In the genomic region with DNA sequence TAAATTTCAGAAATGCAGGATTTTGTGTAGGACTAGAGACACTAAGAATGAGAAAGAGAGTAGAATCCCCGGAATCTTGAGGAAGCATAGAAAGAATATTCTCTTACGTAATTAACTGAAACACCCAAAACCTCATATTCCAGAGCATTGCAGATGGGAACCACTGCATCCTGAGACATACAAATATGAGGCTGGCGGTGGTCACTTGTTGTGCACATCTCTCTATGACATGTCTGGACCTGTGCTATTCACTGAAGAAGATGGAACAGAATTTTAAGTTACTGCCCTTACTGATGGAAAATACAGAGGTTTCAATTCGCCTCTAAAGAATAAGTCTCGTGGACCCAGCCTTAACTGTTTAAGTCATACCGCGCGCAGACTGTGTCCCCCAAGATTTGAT, we compare ENCODE assay signal across 9 cellular contexts. TPM values are rescaled to one million over a fixed set of nuclear protein-coding genes. Genes with fewer than 3 reads are reported as not detected.
DNase-seq lines count a peak whose midpoint lies in the region; ATAC-seq and TF ChIP-seq lines count a peak whose summit lies in the region.
"Had no signal": no experiment of that assay in that cellular context is flagged by ENCODE, and none has a peak within 500 bp of the region (broad histone marks: within the 10 kb centered on the region; RNA-seq: fewer than 3 reads in every experiment).

No MANE protein-coding gene starts in this region.

- no peak for TF ChIP-seq CTCF in BJ (IDR thresholded peaks at IDR 0.05; ENCODE audit: insufficient read depth, low read depth, low read length)
- no peak for TF ChIP-seq CTCF in breast epithelium (IDR thresholded peaks at IDR 0.05)

- intact Hi-C loops in breast epithelium (cut with DNase I; ENCODE audit: low total_unique reads), result no loop called here
- intact Hi-C loops in naive thymus-derived CD4-positive, alpha-beta T cell (cut with micrococcal nuclease), result loop anchor here (5.0 to 10.0 kb wide), 5 partner anchors 106 to 1608 kb away; a partner anchor contains a TSS

- H3K27ac ChIP-seq in breast epithelium, result peak overlapping the region; percentile 87 to 91
- H3K27ac ChIP-seq in naive thymus-derived CD4-positive, alpha-beta T cell (ENCODE audit: low read depth, low read length), result peak overlapping the region; percentile 77

- POLR2A ChIA-PET in BJ (lab: Charles Lee), result no interaction called here
- POLR2A ChIA-PET in naive thymus-derived CD4-positive, alpha-beta T cell (lab: Charles Lee), result interaction anchor here (0.5 to 2.4 kb wide), 7 partner anchors 18 to 1539 kb away, joined by 3 to 18 read pairs (median 4); no protein-coding TSS in a partner anchor

- ATAC-seq in naive thymus-derived CD4-positive, alpha-beta T cell, result no peak
- no peak for ATAC-seq in GM18909 (IDR thresholded peaks at IDR 0.05; ENCODE audit: poor library complexity, unreplicated experiment)

- H3K27ac Mint-ChIP-seq in IgD-negative memory B cell, result peak overlapping the region; percentile 76 to 96 (median 76)
- H3K27ac Mint-ChIP-seq in naive thymus-derived CD4-positive, alpha-beta T cell, result peak overlapping the region; percentile 87 to 96 (median 89)

- peak overlapping the region; percentile 92 to 97 (median 93) for H3K4me3 Mint-ChIP-seq in IgD-negative memory B cell
- H3K4me3 Mint-ChIP-seq in naive thymus-derived CD4-positive, alpha-beta T cell, result peak overlapping the region; percentile 85 to 99 (median 94)

- TF ChIP-seq POLR2A in breast epithelium (IDR thresholded peaks at IDR 0.05), result no peak

- H3K4me1 Mint-ChIP-seq in IgD-negative memory B cell, result peaks cover 11 to 20% (median 16%) of the 10 kb centered on the region in 3 donors
- peaks cover 20 to 37% (median 31%) of the 10 kb centered on the region in 7 donors for H3K4me1 Mint-ChIP-seq in naive thymus-derived CD4-positive, alpha-beta T cell

- peaks cover 6% of the 10 kb centered on the region for H3K36me3 Mint-ChIP-seq in IgD-negative memory B cell
- peaks cover 0 to 12% (median 4%) of the 10 kb centered on the region in 5 donors for H3K36me3 Mint-ChIP-seq in naive thymus-derived CD4-positive, alpha-beta T cell

- no peaks in the 10 kb centered on the region for H3K36me3 ChIP-seq in BJ (ENCODE audit: control insufficient read depth, insufficient read depth, low read length)
- H3K36me3 ChIP-seq in breast epithelium, result no peaks in the 10 kb centered on the region
- H3K36me3 ChIP-seq in naive thymus-derived CD4-positive, alpha-beta T cell (ENCODE audit: control insufficient read depth in 2 of 3, insufficient read depth in 3 of 3, low read length in 3 of 3), result peaks cover 0 to 3% (median 0%) of the 10 kb centered on the region in 3 experiments

- H3K4me3 ChIP-seq in BJ (ENCODE audit: low read depth, low read length) (peak overlapping the region; percentile 60), breast epithelium (peak overlapping the region; percentile 54 to 79 (median 71))
- H3K4me3 ChIP-seq in naive thymus-derived CD4-positive, alpha-beta T cell (ENCODE audit: low read length), result peak overlapping the region; percentile 75

- no peaks in the 10 kb centered on the region for H3K9me3 Mint-ChIP-seq in IgD-negative memory B cell
- H3K9me3 Mint-ChIP-seq in naive thymus-derived CD4-positive, alpha-beta T cell, result peaks cover 0 to 3% (median 0%) of the 10 kb centered on the region in 11 donors

- no peaks in the 10 kb centered on the region for H3K4me1 ChIP-seq in breast epithelium
- H3K4me1 ChIP-seq in naive thymus-derived CD4-positive, alpha-beta T cell (ENCODE audit: control insufficient read depth in 2 of 2, insufficient read depth in 2 of 2, low read length in 2 of 2), result peaks cover 12 to 17% of the 10 kb centered on the region in 2 donors

- H3K27me3 ChIP-seq in BJ (ENCODE audit: control insufficient read depth, insufficient read depth, low read length), result no peaks in the 10 kb centered on the region
- H3K27me3 ChIP-seq in breast epithelium, result no peaks in the 10 kb centered on the region
- no peaks in the 10 kb centered on the region for H3K27me3 ChIP-seq in naive thymus-derived CD4-positive, alpha-beta T cell (ENCODE audit: control insufficient read depth in 2 of 2, insufficient read depth in 2 of 2, low read length in 2 of 2)

- DNase-seq in BJ (ENCODE audit: low read depth), result no peak
- no peak for DNase-seq in breast epithelium (ENCODE audit: low spot score in 2 of 2)
- no peak for DNase-seq in naive thymus-derived CD4-positive, alpha-beta T cell
- DNase-seq in effector CD8-positive, alpha-beta T cell (lab: John Stamatoyannopoulos, UW), result no peak
- DNase-seq in NCI-H524 treated with DMSO at 0.1 percent for 48 hours (lab: John Stamatoyannopoulos, UW), result no peak
- DNase-seq in OCI-M2 (lab: John Stamatoyannopoulos, UW; ENCODE audit: unreplicated experiment), result no peak
- DNase-seq: activated CD8-positive, alpha-beta memory T cell treated with anti-CD3 and anti-CD28 coated beads, Interleukin-2, amount 50 U/mL, for 4 hours had no signal

- no peaks in the 10 kb centered on the region for H3K27me3 Mint-ChIP-seq in IgD-negative memory B cell
- no peaks in the 10 kb centered on the region for H3K27me3 Mint-ChIP-seq in naive thymus-derived CD4-positive, alpha-beta T cell

- CTCF ChIA-PET in BJ (lab: Yijun Ruan, JAX), result interaction anchor here (1.3 to 2.8 kb wide), 2 partner anchors 115 to 173 kb away, joined by 3 to 16 read pairs; no protein-coding TSS in a partner anchor
- CTCF ChIA-PET in naive thymus-derived CD4-positive, alpha-beta T cell (lab: Charles Lee), result interaction anchor here (0.7 kb wide), 1 partner anchor 18 kb away, joined by 3 read pairs; no protein-coding TSS in a partner anchor

- no peaks in the 10 kb centered on the region for H3K9me3 ChIP-seq in breast epithelium
- H3K9me3 ChIP-seq in naive thymus-derived CD4-positive, alpha-beta T cell (ENCODE audit: control insufficient read depth in 2 of 3, low read length in 3 of 3), result no peaks in the 10 kb centered on the region

RNA-seq across cellular contexts. Expression of a gene that starts 0.8 kb away (rescaled TPM):
- 15.0 and 30.6 TPM in 2 replicates for polyA plus RNA-seq in BJ (2011; rRNA removed)
- 4.9 and 7.7 TPM in 2 replicates for polyA minus RNA-seq in BJ (2011; rRNA and poly(A)+ RNA removed)
- 36.1 TPM for polyA plus RNA-seq in IgD-negative memory B cell
- 10 to 100 TPM; 26.2 to 27.7 (median 27.5) TPM for total RNA-seq in breast epithelium
- 10 to 100 TPM; 11.4 to 52.6 (median 27.8) TPM for total RNA-seq in naive thymus-derived CD4-positive, alpha-beta T cell
- 10 to 100 TPM; 46.5 to 57.9 TPM for polyA plus RNA-seq in naive thymus-derived CD4-positive, alpha-beta T cell

RNA-seq across cellular contexts. Expression of a gene that starts 1.4 kb away (rescaled TPM):
- polyA plus RNA-seq in BJ (2011; rRNA removed), result 0.01 and 0.02 TPM in 2 replicates
- not detected in 2 replicates for polyA minus RNA-seq in BJ (2011; rRNA and poly(A)+ RNA removed)
- not detected for polyA plus RNA-seq in IgD-negative memory B cell
- total RNA-seq in breast epithelium, result under 1 TPM; 0.16 to 0.33 (median 0.29) TPM
- total RNA-seq in naive thymus-derived CD4-positive, alpha-beta T cell, result 1 to 10 TPM in 1 of 5 experiments, under 1 TPM in 4; 0.17 to 2.4 (median 0.54) TPM
- polyA plus RNA-seq in naive thymus-derived CD4-positive, alpha-beta T cell, result not detected
